3 cellular contexts compared by ENCODE assay signal in genomic region chr15:72323752-72324151, GRCh38.
TF ChIP-seq lines count a peak whose summit lies in the region.

No MANE protein-coding gene starts in this region.

TF ChIP-seq in A549, 52 proteins besides CTCF, POLR2A, EP300 and RAD21:
- TF ChIP-seq PHF8 (IDR thresholded peaks at IDR 0.05; ENCODE audit: borderline replicate concordance, low read depth) (no peak), FOSB (CRISPR knock-in tag; IDR thresholded peaks at IDR 0.05) (no peak), REST (IDR thresholded peaks at IDR 0.05) (no peak), EHF (CRISPR knock-in tag; IDR thresholded peaks at IDR 0.05) (no peak), ESRRA (IDR thresholded peaks at IDR 0.05; ENCODE audit: borderline replicate concordance, low read length) (no peak), KDM1A (IDR thresholded peaks at IDR 0.05; ENCODE audit: low read depth) (no peak), GATA3 (IDR thresholded peaks at IDR 0.05; ENCODE audit: borderline replicate concordance) (no peak)

TF ChIP-seq in HEK293T, 16 proteins besides CTCF, POLR2A, EP300 and RAD21:
- TF ChIP-seq ZNF384 (IDR thresholded peaks at IDR 0.05) (peak; percentile 31; the same call in 1 of the 2 replicates), NFRKB (IDR thresholded peaks at IDR 0.05) (no peak)
TF ChIP-seq in HEK293T: peak in this region for 1.

TF ChIP-seq in K562, 482 proteins besides CTCF, POLR2A, EP300 and RAD21:
- TF ChIP-seq ZNF407 (IDR thresholded peaks at IDR 0.05; ENCODE audit: low read depth), result no peak
- peak; percentile 96 for TF ChIP-seq ZNF507 (tag; conservative IDR thresholded peaks at IDR 0.05)
TF ChIP-seq in K562: peak in this region for 1.
